14 cellular contexts compared by ENCODE assay signal in the genomic region with DNA sequence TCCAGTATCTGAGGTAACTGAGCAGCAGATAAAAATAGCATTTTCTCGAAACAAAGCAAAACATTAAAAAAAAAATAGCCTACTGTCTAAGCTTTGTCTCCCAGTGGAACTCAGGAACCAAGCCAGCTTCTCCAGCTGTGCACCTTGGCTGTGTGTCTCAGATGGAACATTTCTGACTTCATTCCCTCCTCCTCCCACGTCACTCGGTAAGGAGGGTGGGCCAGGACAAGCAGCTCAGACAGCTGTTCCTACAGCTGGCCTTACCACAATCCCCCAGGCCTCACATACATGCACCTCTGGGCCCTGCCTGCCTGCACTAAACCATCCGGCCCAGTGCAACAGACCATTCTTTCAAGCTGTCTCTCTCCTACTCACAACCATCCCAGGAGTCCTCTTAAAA.
A peak's percentile ranks its signal among the peaks of the same experiment; 100 is the strongest.
DNase-seq lines count a peak whose midpoint lies in the region; ATAC-seq and TF ChIP-seq lines count a peak whose summit lies in the region.
"Had no signal": no experiment of that assay in that cellular context is flagged by ENCODE, and none has a peak within 500 bp of the region (broad histone marks: within the 10 kb centered on the region; RNA-seq: fewer than 3 reads in every experiment).

No MANE protein-coding gene starts in this region.

- TF ChIP-seq POLR2A in tibial nerve (IDR thresholded peaks at IDR 0.05): no peak

- intact Hi-C loops in CD4-positive, alpha-beta memory T cell (cut with micrococcal nuclease): no loop called here

- H3K4me3 Mint-ChIP-seq in nephron progenitor cell: no peak overlapping the region
- H3K4me3 Mint-ChIP-seq in CD4-positive, alpha-beta memory T cell: no peak overlapping the region
- H3K4me3 Mint-ChIP-seq: activated naive CD8-positive, alpha-beta T cell had no signal

- H3K27ac Mint-ChIP-seq in nephron progenitor cell: peak overlapping the region; percentile 90
- H3K27ac Mint-ChIP-seq in CD4-positive, alpha-beta memory T cell: no peak overlapping the region
- H3K27ac Mint-ChIP-seq: activated naive CD8-positive, alpha-beta T cell had no signal

- no peaks in the 10 kb centered on the region for H3K27me3 ChIP-seq in tibial nerve
- no peaks in the 10 kb centered on the region for H3K27me3 ChIP-seq in CD4-positive, alpha-beta memory T cell (ENCODE audit: insufficient read depth, low read length)

- no peak for ATAC-seq in HG02938 (IDR thresholded peaks at IDR 0.05; ENCODE audit: unreplicated experiment)
- ATAC-seq: left lobe of liver had no signal

- peaks cover 11% of the 10 kb centered on the region for H3K36me3 Mint-ChIP-seq in nephron progenitor cell (ENCODE audit: low read depth)
- H3K36me3 Mint-ChIP-seq in CD4-positive, alpha-beta memory T cell: no peaks in the 10 kb centered on the region
- H3K36me3 Mint-ChIP-seq: activated naive CD8-positive, alpha-beta T cell had no signal

- no peak for TF ChIP-seq CTCF in astrocyte of the cerebellum (IDR thresholded peaks at IDR 0.05; ENCODE audit: low read depth, low read length, missing control alignments)
- no peak for TF ChIP-seq CTCF in nephron progenitor cell (IDR thresholded peaks at IDR 0.05)
- no peak for TF ChIP-seq CTCF in tibial nerve (IDR thresholded peaks at IDR 0.05)

- H3K9me3 Mint-ChIP-seq in nephron progenitor cell: peaks cover 21% of the 10 kb centered on the region
- no peaks in the 10 kb centered on the region for H3K9me3 Mint-ChIP-seq in CD4-positive, alpha-beta memory T cell

- DNase-seq in astrocyte of the cerebellum (ENCODE audit: low read depth) (peak; percentile 96), globus pallidus (ENCODE audit: low spot score) (peak; percentile 61), nephron progenitor cell (no peak), tibial nerve (ENCODE audit: low spot score in 2 of 2) (peak; percentile 81 to 88), NCI-H82 treated with DMSO at 0.1 percent for 48 hours (lab: John Stamatoyannopoulos, UW; ENCODE audit: unreplicated experiment) (no peak), SKM-1 (lab: John Stamatoyannopoulos, UW; ENCODE audit: unreplicated experiment) (no peak)
- DNase-seq in CD4-positive, alpha-beta memory T cell: no peak
- DNase-seq: NCI-H524 treated with DMSO at 0.1 percent for 48 hours; stimulated activated CD4-positive, alpha-beta T cell treated with anti-CD3 and anti-CD28 coated beads, Interleukin-12 subunit alpha, Interleukin-12 subunit beta, amount 100 ng/mL, for 4 hours had no signal

- no peaks in the 10 kb centered on the region for H3K36me3 ChIP-seq in tibial nerve
- H3K36me3 ChIP-seq in CD4-positive, alpha-beta memory T cell (ENCODE audit: insufficient read depth, low read length): no peaks in the 10 kb centered on the region

- POLR2A ChIA-PET in CD4-positive, alpha-beta memory T cell (lab: Charles Lee; ENCODE audit: partially characterized antibody): no interaction called here

- H3K4me1 ChIP-seq in tibial nerve: peaks cover 0 to 21% (median 5%) of the 10 kb centered on the region in 4 donors
- no peaks in the 10 kb centered on the region for H3K4me1 ChIP-seq in CD4-positive, alpha-beta memory T cell (ENCODE audit: insufficient read depth, low read length)

- H3K9me3 ChIP-seq in tibial nerve: peaks cover 0 to 14% (median 0%) of the 10 kb centered on the region in 4 donors
- no peaks in the 10 kb centered on the region for H3K9me3 ChIP-seq in CD4-positive, alpha-beta memory T cell (ENCODE audit: control insufficient read depth in 1 of 2, low read length in 2 of 2)

- CTCF ChIA-PET in CD4-positive, alpha-beta memory T cell (lab: Charles Lee; ENCODE audit: partially characterized antibody): no interaction called here

- H3K27me3 Mint-ChIP-seq in nephron progenitor cell (ENCODE audit: low read depth, poor library complexity): no peaks in the 10 kb centered on the region
- no peaks in the 10 kb centered on the region for H3K27me3 Mint-ChIP-seq in CD4-positive, alpha-beta memory T cell
- H3K27me3 Mint-ChIP-seq: activated naive CD8-positive, alpha-beta T cell had no signal

- 40 to 41% methylated on average over 4 of the region's 4 CpGs for WGBS in tibial nerve, 2 donors

- peaks cover 62% of the 10 kb centered on the region for H3K4me1 Mint-ChIP-seq in nephron progenitor cell
- no peaks in the 10 kb centered on the region for H3K4me1 Mint-ChIP-seq in CD4-positive, alpha-beta memory T cell

- in situ Hi-C loops in astrocyte of the cerebellum (cut with HindIII; ENCODE audit: low sequenced_read_pairs): no loop called here

- H3K27ac ChIP-seq in tibial nerve: peak overlapping the region in 2 of 4 donors; percentile 41 to 74
- no peak overlapping the region for H3K27ac ChIP-seq in CD4-positive, alpha-beta memory T cell (ENCODE audit: low read depth, low read length)
- H3K27ac ChIP-seq: epithelial cell of prostate, SK-N-MC had no signal

- TF ChIP-seq EP300 in tibial nerve (IDR thresholded peaks at IDR 0.05): peak in 1 of 2 donors; percentile 85

- H3K4me3 ChIP-seq in astrocyte of the cerebellum (ENCODE audit: low read depth, low read length) (no peak overlapping the region), tibial nerve (no peak overlapping the region)
- no peak overlapping the region for H3K4me3 ChIP-seq in CD4-positive, alpha-beta memory T cell (ENCODE audit: low read length in 2 of 2)
- H3K4me3 ChIP-seq: SK-N-MC had no signal

Comparison
In these comparisons a context has a peak if more than half of its experiments do, and no peak if none do; other contexts are left out.
1. DNase-seq: peak in astrocyte of the cerebellum (single experiment), globus pallidus (single experiment) and tibial nerve (2 of 2); none in nephron progenitor cell (single experiment), NCI-H82 treated with DMSO at 0.1 percent for 48 hours (single experiment), SKM-1 (single experiment) and CD4-positive, alpha-beta memory T cell (0 of 5).